ENCODE assay signal across 13 cellular contexts in the genomic region with DNA sequence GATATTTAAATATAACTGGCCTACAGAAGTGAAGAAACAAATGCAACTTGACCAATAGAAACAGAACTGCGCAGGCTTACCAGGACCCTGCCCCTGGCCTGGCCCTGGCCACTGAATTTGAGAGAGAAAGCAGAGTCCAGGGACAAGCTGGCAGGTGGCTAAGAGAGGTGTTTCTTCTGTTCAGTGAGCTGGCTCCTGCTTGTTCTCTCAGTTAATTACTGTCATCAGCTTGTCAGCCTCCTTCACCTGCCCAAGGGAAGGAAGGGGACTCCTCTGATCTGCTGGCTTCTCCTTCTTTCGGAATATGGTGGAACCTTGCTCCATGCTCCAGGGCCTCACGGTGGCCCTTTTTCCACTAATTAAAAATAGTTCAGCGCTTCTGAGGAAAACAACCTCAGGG.
"Had no signal": no experiment of that assay in that cellular context is flagged by ENCODE, and none has a peak within 500 bp of the region (broad histone marks: within the 10 kb centered on the region; RNA-seq: fewer than 3 reads in every experiment).

No MANE protein-coding gene starts in this region.

- DNase-seq: activated CD4-positive, alpha-beta T cell treated with anti-CD3 and anti-CD28 coated beads, Interleukin-2, amount 50 U/mL, for 48 hours; activated naive CD4-positive, alpha-beta T cell treated with anti-CD3 and anti-CD28 coated beads for 36 hours; activated naive CD8-positive, alpha-beta T cell treated with anti-CD3 and anti-CD28 coated beads, Interleukin-2, amount 50 U/mL, for 24 hours; aorta; cortex of kidney; effector CD4-positive, alpha-beta T cell; esophagus squamous epithelium; hypothalamus; left ventricle myocardium superior; mucosa of descending colon; naive thymus-derived CD4-positive, alpha-beta T cell; stimulated activated CD4-positive, alpha-beta T cell treated with anti-CD3 and anti-CD28 coated beads, Interleukin-2, amount 100 ng/mL, for 24 hours had no signal

- H3K4me1 ChIP-seq: parathyroid adenoma had no signal

- H3K27me3 ChIP-seq: esophagus squamous epithelium had no signal

- H3K9me3 ChIP-seq: esophagus squamous epithelium, mucosa of descending colon had no signal

- H3K36me3 ChIP-seq: esophagus squamous epithelium had no signal

- H3K4me3 ChIP-seq: esophagus squamous epithelium, mucosa of descending colon had no signal
